ENCODE assay signal across 12 cellular contexts in the genomic region with DNA sequence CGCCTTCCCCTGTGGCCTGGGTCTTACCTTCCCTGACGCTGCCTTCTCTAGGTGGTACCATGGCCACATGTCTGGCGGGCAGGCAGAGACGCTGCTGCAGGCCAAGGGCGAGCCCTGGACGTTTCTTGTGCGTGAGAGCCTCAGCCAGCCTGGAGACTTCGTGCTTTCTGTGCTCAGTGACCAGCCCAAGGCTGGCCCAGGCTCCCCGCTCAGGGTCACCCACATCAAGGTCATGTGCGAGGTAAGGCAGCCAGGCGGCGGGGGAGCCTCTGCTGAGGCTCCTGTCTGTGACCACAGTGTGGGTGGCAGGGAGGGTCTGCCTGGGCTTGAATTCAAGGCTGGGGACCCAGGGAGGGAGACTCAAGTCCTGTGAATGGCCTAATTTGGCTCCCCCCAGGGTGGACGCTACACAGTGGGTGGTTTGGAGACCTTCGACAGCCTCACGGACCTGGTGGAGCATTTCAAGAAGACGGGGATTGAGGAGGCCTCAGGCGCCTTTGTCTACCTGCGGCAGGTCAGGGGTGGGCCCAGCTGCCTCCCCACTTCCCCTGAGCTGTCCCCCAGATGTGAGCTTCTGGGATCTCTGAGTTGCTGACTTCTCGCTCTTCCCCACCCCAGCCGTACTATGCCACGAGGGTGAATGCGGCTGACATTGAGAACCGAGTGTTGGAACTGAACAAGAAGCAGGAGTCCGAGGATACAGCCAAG. TPM values are rescaled to one million over a fixed set of nuclear protein-coding genes. Genes with fewer than 3 reads are reported as not detected.
DNase-seq lines count a peak whose midpoint lies in the region; ATAC-seq and TF ChIP-seq lines count a peak whose summit lies in the region.
"Had no signal": no experiment of that assay in that cellular context is flagged by ENCODE, and none has a peak within 500 bp of the region (broad histone marks: within the 10 kb centered on the region; RNA-seq: fewer than 3 reads in every experiment).

No MANE protein-coding gene starts in this region.

- peaks cover 0 to 5% (median 0%) of the 10 kb centered on the region in 3 donors for H3K27me3 Mint-ChIP-seq in CD14-positive monocyte (ENCODE audit: low read depth in 3 of 3)
- no peaks in the 10 kb centered on the region for H3K27me3 Mint-ChIP-seq in activated T-helper 2 cell treated with anti-CD3 and anti-CD28 coated beads, Interferon-gamma antibody, Interleukin-2, Interleukin-4, amounts not matched to agents 10 μg/mL and 5 μg/mL and 100 μg/mL, durations not matched to agents 14 hours and 24 hours and 36 hours (ENCODE audit: low read depth)
- H3K27me3 Mint-ChIP-seq in neural progenitor cell (ENCODE audit: insufficient read depth, low read depth) = peaks cover 6% of the 10 kb centered on the region

- H3K27ac ChIP-seq in neural progenitor cell = no peak overlapping the region
- H3K27ac ChIP-seq in foreskin keratinocyte = no peak overlapping the region
- H3K27ac ChIP-seq: cardiac muscle cell had no signal

- no peaks in the 10 kb centered on the region for H3K79me2 ChIP-seq in neural progenitor cell (ENCODE audit: low read depth)

- peaks cover 0 to 2% (median 0%) of the 10 kb centered on the region in 7 donors for H3K9me3 Mint-ChIP-seq in CD14-positive monocyte
- H3K9me3 Mint-ChIP-seq in activated T-helper 2 cell treated with anti-CD3 and anti-CD28 coated beads, Interferon-gamma antibody, Interleukin-2, Interleukin-4, amounts not matched to agents 10 μg/mL and 5 μg/mL and 100 μg/mL, durations not matched to agents 14 hours and 24 hours and 36 hours = no peaks in the 10 kb centered on the region
- no peaks in the 10 kb centered on the region for H3K9me3 Mint-ChIP-seq in neural progenitor cell

- no peaks in the 10 kb centered on the region for H3K27me3 ChIP-seq in neural progenitor cell
- no peaks in the 10 kb centered on the region for H3K27me3 ChIP-seq in foreskin keratinocyte
- H3K27me3 ChIP-seq: cardiac muscle cell had no signal

- H3K4me3 ChIP-seq in neural progenitor cell = no peak overlapping the region
- H3K4me3 ChIP-seq: cardiac muscle cell had no signal

- no peaks in the 10 kb centered on the region for H4K20me1 ChIP-seq in neural progenitor cell (ENCODE audit: low read depth)

- no peak for DNase-seq in CD14-positive monocyte (ENCODE audit: low spot score)
- DNase-seq in activated T-helper 2 cell treated with anti-CD3 and anti-CD28 coated beads, Interferon-gamma antibody, Interleukin-2, Interleukin-4, amounts not matched to agents 10 μg/mL and 5 μg/mL and 100 μg/mL, durations not matched to agents 14 hours and 24 hours and 36 hours (ENCODE audit: low spot score) = no peak
- DNase-seq in neural progenitor cell (ENCODE audit: low spot score) = no peak
- no peak for DNase-seq in NCI-H226
- DNase-seq in NCI-H1436 treated with DMSO at 0.1 percent for 48 hours (lab: John Stamatoyannopoulos, UW) = no peak
- DNase-seq in NCI-H2171 (lab: John Stamatoyannopoulos, UW) = no peak
- no peak for DNase-seq in foreskin keratinocyte
- DNase-seq: kidney, NCI-H1105, NCI-H526 treated with DMSO at 0.1 percent for 48 hours had no signal

- H2AFZ ChIP-seq in neural progenitor cell (replicated peaks) = no peak overlapping the region

- ATAC-seq in GM18505 (IDR thresholded peaks at IDR 0.05; ENCODE audit: unreplicated experiment) = no peak
- ATAC-seq in foreskin keratinocyte = no peak

- peaks cover 73% of the 10 kb centered on the region for H3K4me1 Mint-ChIP-seq in CD14-positive monocyte
- peaks cover 72% of the 10 kb centered on the region for H3K4me1 Mint-ChIP-seq in activated T-helper 2 cell treated with anti-CD3 and anti-CD28 coated beads, Interferon-gamma antibody, Interleukin-2, Interleukin-4, amounts not matched to agents 10 μg/mL and 5 μg/mL and 100 μg/mL, durations not matched to agents 14 hours and 24 hours and 36 hours (ENCODE audit: low read depth)
- H3K4me1 Mint-ChIP-seq in neural progenitor cell = peaks cover 33% of the 10 kb centered on the region

- TF ChIP-seq CTCF in CD14-positive monocyte (IDR thresholded peaks at IDR 0.05) (no peak), neural progenitor cell (IDR thresholded peaks at IDR 0.05) (no peak), foreskin keratinocyte (conservative IDR thresholded peaks at IDR 0.05) (no peak)

- H3K27ac Mint-ChIP-seq in CD14-positive monocyte (peak overlapping the region; percentile 93 to 98 (median 96)), neural progenitor cell (peak overlapping the region; percentile 63)
- peak overlapping the region; percentile 97 for H3K27ac Mint-ChIP-seq in activated T-helper 2 cell treated with anti-CD3 and anti-CD28 coated beads, Interferon-gamma antibody, Interleukin-2, Interleukin-4, amounts not matched to agents 10 μg/mL and 5 μg/mL and 100 μg/mL, durations not matched to agents 14 hours and 24 hours and 36 hours

- no peaks in the 10 kb centered on the region for H3F3A ChIP-seq in neural progenitor cell (ENCODE audit: low read depth)

- H3K9ac ChIP-seq in neural progenitor cell = no peak overlapping the region

- H3K4me1 ChIP-seq in neural progenitor cell (no peaks in the 10 kb centered on the region), foreskin keratinocyte (peaks cover 7% of the 10 kb centered on the region)

- no peaks in the 10 kb centered on the region for H3K36me3 ChIP-seq in neural progenitor cell
- H3K36me3 ChIP-seq: cardiac muscle cell had no signal

- peak; percentile 12 for TF ChIP-seq POLR2A in GM18505 (IDR thresholded peaks at IDR 0.05; ENCODE audit: borderline replicate concordance, extremely low read depth, insufficient read depth, insufficient read length)

- intact Hi-C loops in CD14-positive monocyte (cut with micrococcal nuclease) = loop anchor here in 1 of 2 donors (5.0 to 10.0 kb wide), 2 partner anchors 62 to 420 kb away; partner anchors contain the start of genes GAPDH and LPCAT3
- intact Hi-C loops in activated T-helper 2 cell treated with anti-CD3 and anti-CD28 coated beads, Interferon-gamma antibody, Interleukin-2, Interleukin-4, amounts not matched to agents 10 μg/mL and 5 μg/mL and 100 μg/mL, durations not matched to agents 14 hours and 24 hours and 36 hours (cut with micrococcal nuclease) = loop anchor here (5.0 kb wide), 1 partner anchor 423 kb away; the partner anchor contains the start of gene GAPDH

- H3K36me3 Mint-ChIP-seq in CD14-positive monocyte = peaks cover 64 to 79% of the 10 kb centered on the region in 2 donors
- H3K36me3 Mint-ChIP-seq in activated T-helper 2 cell treated with anti-CD3 and anti-CD28 coated beads, Interferon-gamma antibody, Interleukin-2, Interleukin-4, amounts not matched to agents 10 μg/mL and 5 μg/mL and 100 μg/mL, durations not matched to agents 14 hours and 24 hours and 36 hours (ENCODE audit: low read depth) = peaks cover 81% of the 10 kb centered on the region
- H3K36me3 Mint-ChIP-seq in neural progenitor cell = no peaks in the 10 kb centered on the region

- H3K9me3 ChIP-seq in neural progenitor cell (ENCODE audit: low read depth) = no peaks in the 10 kb centered on the region

- peak overlapping the region; percentile 97 to 99 for H3K4me3 Mint-ChIP-seq in CD14-positive monocyte
- peak overlapping the region; percentile 67 for H3K4me3 Mint-ChIP-seq in activated T-helper 2 cell treated with anti-CD3 and anti-CD28 coated beads, Interferon-gamma antibody, Interleukin-2, Interleukin-4, amounts not matched to agents 10 μg/mL and 5 μg/mL and 100 μg/mL, durations not matched to agents 14 hours and 24 hours and 36 hours (ENCODE audit: low read depth)
- peak overlapping the region; percentile 46 for H3K4me3 Mint-ChIP-seq in neural progenitor cell

- no peak overlapping the region for H3K4me2 ChIP-seq in neural progenitor cell

RNA-seq across cellular contexts. Expression of gene PTPN6, which starts 3.8 kb away (rescaled TPM):
- polyA plus RNA-seq in CD14-positive monocyte (100 to 1,000 TPM; 449 to 562 TPM), foreskin keratinocyte (21.8 and 24.9 TPM in 2 replicates)
- total RNA-seq in activated T-helper 2 cell treated with anti-CD3 and anti-CD28 coated beads, Interferon-gamma antibody, Interleukin-2, Interleukin-4, amounts not matched to agents 10 μg/mL and 5 μg/mL and 100 μg/mL, durations not matched to agents 14 hours and 24 hours and 36 hours = 250 and 252 TPM in 2 replicates
- total RNA-seq in neural progenitor cell (ENCODE audit: low replicate concordance) (4.4 and 6.0 TPM in 2 replicates), foreskin keratinocyte (22.5 and 23.2 TPM in 2 replicates)

RNA-seq across cellular contexts. Expression of gene C12orf57, which starts 11.1 kb away (rescaled TPM):
- 10 to 100 TPM; 19.1 to 24.2 TPM for polyA plus RNA-seq in CD14-positive monocyte
- 158 and 173 TPM in 2 replicates for total RNA-seq in activated T-helper 2 cell treated with anti-CD3 and anti-CD28 coated beads, Interferon-gamma antibody, Interleukin-2, Interleukin-4, amounts not matched to agents 10 μg/mL and 5 μg/mL and 100 μg/mL, durations not matched to agents 14 hours and 24 hours and 36 hours
- 314 and 399 TPM in 2 replicates for total RNA-seq in neural progenitor cell (ENCODE audit: low replicate concordance)
- 119 and 147 TPM in 2 replicates for total RNA-seq in foreskin keratinocyte
- polyA plus RNA-seq in foreskin keratinocyte = 177 and 232 TPM in 2 replicates

RNA-seq across cellular contexts. Expression of gene RNU7-1, which starts 11.3 kb away (rescaled TPM):
- not detected for polyA plus RNA-seq in CD14-positive monocyte
- not detected in 2 replicates for total RNA-seq in activated T-helper 2 cell treated with anti-CD3 and anti-CD28 coated beads, Interferon-gamma antibody, Interleukin-2, Interleukin-4, amounts not matched to agents 10 μg/mL and 5 μg/mL and 100 μg/mL, durations not matched to agents 14 hours and 24 hours and 36 hours
- total RNA-seq in neural progenitor cell (ENCODE audit: low replicate concordance) = not detected in 2 replicates
- total RNA-seq in foreskin keratinocyte = not detected in 2 replicates
- polyA plus RNA-seq in foreskin keratinocyte = not detected in 2 replicates
- total RNA-seq: cardiac muscle cell, kidney had no signal
- polyA plus RNA-seq: cardiac muscle cell had no signal

RNA-seq across cellular contexts. Expression of gene PHB2, which starts 15.6 kb away (rescaled TPM):
- polyA plus RNA-seq in CD14-positive monocyte (10 to 100 TPM; 90.6 to 91.9 TPM), foreskin keratinocyte (271 and 299 TPM in 2 replicates)
- total RNA-seq in activated T-helper 2 cell treated with anti-CD3 and anti-CD28 coated beads, Interferon-gamma antibody, Interleukin-2, Interleukin-4, amounts not matched to agents 10 μg/mL and 5 μg/mL and 100 μg/mL, durations not matched to agents 14 hours and 24 hours and 36 hours = 381 and 391 TPM in 2 replicates
- total RNA-seq in neural progenitor cell (ENCODE audit: low replicate concordance) (214 and 291 TPM in 2 replicates), foreskin keratinocyte (267 and 290 TPM in 2 replicates)

RNA-seq across cellular contexts. Expression of gene EMG1, which starts 15.8 kb away (rescaled TPM):
- 10 to 100 TPM; 33.1 to 35.3 TPM for polyA plus RNA-seq in CD14-positive monocyte
- total RNA-seq in activated T-helper 2 cell treated with anti-CD3 and anti-CD28 coated beads, Interferon-gamma antibody, Interleukin-2, Interleukin-4, amounts not matched to agents 10 μg/mL and 5 μg/mL and 100 μg/mL, durations not matched to agents 14 hours and 24 hours and 36 hours = 104 and 112 TPM in 2 replicates
- total RNA-seq in neural progenitor cell (ENCODE audit: low replicate concordance) = 27.3 and 32.0 TPM in 2 replicates
- total RNA-seq in foreskin keratinocyte = 103 and 111 TPM in 2 replicates
- 115 and 133 TPM in 2 replicates for polyA plus RNA-seq in foreskin keratinocyte

Comparison
In these comparisons a context has a peak if more than half of its experiments do, and no peak if none do; other contexts are left out.
1. H3K4me3 Mint-ChIP-seq: peak in every context shown above with its lines; median percentile 98 in CD14-positive monocyte; 67 in activated T-helper 2 cell treated with anti-CD3 and anti-CD28 coated beads, Interferon-gamma antibody, Interleukin-2, Interleukin-4, amounts not matched to agents 10 μg/mL and 5 μg/mL and 100 μg/mL, durations not matched to agents 14 hours and 24 hours and 36 hours; 46 in neural progenitor cell.
2. RNA of gene PTPN6, which starts 3.8 kb away (total RNA-seq): 250 to 252 TPM in activated T-helper 2 cell treated with anti-CD3 and anti-CD28 coated beads, Interferon-gamma antibody, Interleukin-2, Interleukin-4, amounts not matched to agents 10 μg/mL and 5 μg/mL and 100 μg/mL, durations not matched to agents 14 hours and 24 hours and 36 hours; 22.5 to 23.2 TPM in foreskin keratinocyte and 4.4 to 6.0 TPM in neural progenitor cell; every median in the first group is over 10 times any median in the second.
3. Peak in every context shown above with its lines, with median percentiles within 50 percentile points of each other: H3K27ac Mint-ChIP-seq.